Comparison of ENCODE assay signal across 9 cellular contexts in genomic region chr4:2867758-2868491, GRCh38. TPM values are rescaled to one million over a fixed set of nuclear protein-coding genes. Genes with fewer than 3 reads are reported as not detected.
A peak's percentile ranks its signal among the peaks of the same experiment; 100 is the strongest.
DNase-seq lines count a peak whose midpoint lies in the region; ATAC-seq and TF ChIP-seq lines count a peak whose summit lies in the region.
"Had no signal": no experiment of that assay in that cellular context is flagged by ENCODE, and none has a peak within 500 bp of the region (broad histone marks: within the 10 kb centered on the region; RNA-seq: fewer than 3 reads in every experiment).

No MANE protein-coding gene starts in this region.

- H3K4me1 ChIP-seq in right atrium auricular region = peaks cover 0 to 98% of the 10 kb centered on the region in 2 donors

- H3K27ac Mint-ChIP-seq in WTC11 = peak overlapping the region; percentile 81

- H3K36me3 ChIP-seq in right atrium auricular region = no peaks in the 10 kb centered on the region

- H3K27me3 ChIP-seq in right atrium auricular region = no peaks in the 10 kb centered on the region

- peak overlapping the region; percentile 65 to 73 for H3K27ac ChIP-seq in right atrium auricular region

- POLR2A ChIA-PET in WTC11 (lab: Charles Lee) = interaction anchor here (1.6 kb wide), 1 partner anchor 11 kb away, joined by 6 read pairs; no protein-coding TSS in a partner anchor

- no peaks in the 10 kb centered on the region for H3K9me3 Mint-ChIP-seq in WTC11

- CTCF ChIA-PET in WTC11 (lab: Charles Lee) = interaction anchor here (0.5 to 1.2 kb wide), 3 partner anchors 43 to 109 kb away, joined by 3 to 5 read pairs (median 3); no protein-coding TSS in a partner anchor

- H3K4me3 Mint-ChIP-seq in WTC11 = peak overlapping the region; percentile 61

- no peaks in the 10 kb centered on the region for H3K9me3 ChIP-seq in right atrium auricular region

- peak; percentile 78 for ATAC-seq in WTC11
- no peak for ATAC-seq in GM21576 (IDR thresholded peaks at IDR 0.05; ENCODE audit: unreplicated experiment)
- ATAC-seq in GM19395 (IDR thresholded peaks at IDR 0.05; ENCODE audit: unreplicated experiment) = no peak
- ATAC-seq in GM19324 (IDR thresholded peaks at IDR 0.05; ENCODE audit: low FRiP score, unreplicated experiment) = no peak
- ATAC-seq: GM12878 had no signal

- peak overlapping the region in 1 of 2 donors; percentile 34 for H3K4me3 ChIP-seq in right atrium auricular region
- H3K4me3 ChIP-seq: GM12878 had no signal

- H3K4me1 Mint-ChIP-seq in WTC11 = peaks cover 67% of the 10 kb centered on the region

- no peaks in the 10 kb centered on the region for H3K27me3 Mint-ChIP-seq in WTC11 (ENCODE audit: low read depth)

- peaks cover 3% of the 10 kb centered on the region; the same call in 1 of the 2 replicates for H3K36me3 Mint-ChIP-seq in WTC11

- peak; percentile 15 for DNase-seq in DMS 273 treated with DMSO at 0.1 percent for 48 hours (lab: John Stamatoyannopoulos, UW)
- DNase-seq in WTC11 (ENCODE audit: low spot score) = no peak
- peak; percentile 68 for DNase-seq in right atrium auricular region (ENCODE audit: low spot score)
- DNase-seq in retina = peak; percentile 45
- DNase-seq in NCI-H2107 treated with DMSO at 0.1 percent for 48 hours (lab: John Stamatoyannopoulos, UW; ENCODE audit: unreplicated experiment) = no peak

- TF ChIP-seq CTCF in WTC11 (IDR thresholded peaks at IDR 0.05) (no peak), right atrium auricular region (IDR thresholded peaks at IDR 0.05) (no peak)

TF ChIP-seq in WTC11, 78 proteins besides CTCF, POLR2A, EP300 and RAD21 (continues in another document):
- TF ChIP-seq EMX1 (CRISPR knock-in tag; IDR thresholded peaks at IDR 0.05) (no peak), E2F1 (CRISPR knock-in tag; IDR thresholded peaks at IDR 0.05) (no peak), ZNF532 (CRISPR knock-in tag; IDR thresholded peaks at IDR 0.05; ENCODE audit: borderline replicate concordance) (no peak), FOXK1 (CRISPR knock-in tag; IDR thresholded peaks at IDR 0.05) (no peak), TEAD4 (CRISPR knock-in tag; IDR thresholded peaks at IDR 0.05) (no peak), AR (CRISPR knock-in tag; IDR thresholded peaks at IDR 0.05) (no peak), ZMAT4 (CRISPR knock-in tag; IDR thresholded peaks at IDR 0.05) (no peak), USF1 (CRISPR knock-in tag; IDR thresholded peaks at IDR 0.05) (no peak), SOX15 (CRISPR knock-in tag; IDR thresholded peaks at IDR 0.05) (no peak), ZNF396 (CRISPR knock-in tag; IDR thresholded peaks at IDR 0.05; ENCODE audit: borderline replicate concordance) (no peak), E2F5 (CRISPR knock-in tag; IDR thresholded peaks at IDR 0.05) (no peak), SMAD3 (CRISPR knock-in tag; IDR thresholded peaks at IDR 0.05; ENCODE audit: borderline replicate concordance) (no peak), ZBTB43 (CRISPR knock-in tag; IDR thresholded peaks at IDR 0.05) (no peak)

RNA-seq across cellular contexts. Expression of gene ADD1, which starts 24.3 kb away (rescaled TPM):
- total RNA-seq in WTC11 (2021) (164 to 178 TPM (median 167 TPM) in 3 replicates), right atrium auricular region (100 to 1,000 TPM; 171 to 196 TPM)

Comparison
In these comparisons a context has a peak if more than half of its experiments do, and no peak if none do; other contexts are left out.
1. DNase-seq: peak in DMS 273 treated with DMSO at 0.1 percent for 48 hours (single experiment), right atrium auricular region (single experiment) and retina (single experiment); none in WTC11 (single experiment) and NCI-H2107 treated with DMSO at 0.1 percent for 48 hours (single experiment).